21 cellular contexts compared by ENCODE assay signal in the genomic region with DNA sequence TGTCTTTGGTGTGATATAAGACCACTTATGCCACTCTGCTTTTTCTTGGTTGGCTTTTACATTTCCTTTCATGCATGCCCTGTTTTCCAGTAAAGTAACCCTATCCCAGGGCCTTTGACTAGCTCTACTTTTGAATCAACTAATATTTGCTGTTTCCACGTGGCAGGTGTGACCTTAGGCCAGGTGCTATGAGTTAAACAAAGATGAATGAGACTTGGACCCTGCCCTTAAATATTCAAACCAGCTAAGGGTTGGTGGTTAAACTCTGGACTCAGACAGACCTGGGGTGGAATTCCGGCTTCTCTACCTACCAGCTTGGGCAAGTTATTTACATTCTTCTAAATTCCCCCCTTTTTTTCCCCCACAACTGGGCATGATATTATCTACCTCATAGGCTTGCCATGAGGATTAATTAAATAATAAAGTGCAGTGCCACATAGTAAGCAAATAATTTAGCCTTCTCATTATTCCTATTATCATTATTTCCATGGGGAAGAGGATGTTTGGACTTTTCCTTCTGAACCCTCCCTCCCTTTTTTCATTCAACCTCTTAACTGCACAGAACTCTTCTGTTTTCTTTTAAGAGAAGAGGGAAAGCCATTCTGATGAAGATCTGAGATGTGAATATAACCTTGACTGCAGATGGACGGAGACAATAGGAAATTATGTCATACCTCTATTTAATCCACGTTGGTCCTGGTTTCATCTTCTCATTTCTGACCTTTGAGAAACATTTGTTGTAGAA.
DNase-seq lines count a peak whose midpoint lies in the region; ATAC-seq, FAIRE-seq and TF ChIP-seq lines count a peak whose summit lies in the region.
"Had no signal": no experiment of that assay in that cellular context is flagged by ENCODE, and none has a peak within 500 bp of the region (broad histone marks: within the 10 kb centered on the region; RNA-seq: fewer than 3 reads in every experiment).

No MANE protein-coding gene starts in this region.

- TF ChIP-seq POLR2A in HepG2 (IDR thresholded peaks at IDR 0.05; ENCODE audit: insufficient read depth in 1 of 2, low read depth in 2 of 2, low read length in 2 of 2): peak; percentile 23 to 43; a peak in 1 of 4 replicates

- H3K4me3 Mint-ChIP-seq in activated T-cell treated with anti-CD3 and anti-CD28 coated beads, Interleukin-2, amount 50 U/mL, for 24 hours: no peak overlapping the region
- H3K4me3 Mint-ChIP-seq: activated naive CD4-positive, alpha-beta T cell treated with anti-CD3 and anti-CD28 coated beads, Interleukin-2, amount 50 U/mL, for 24 hours; naive thymus-derived CD8-positive, alpha-beta T cell; T-helper 2 cell treated with Interferon-gamma antibody and Interleukin-4, amounts not matched to agents 5 μg/mL and 100 μg/mL, for 36 hours had no signal

- POLR2A ChIA-PET in PC-3 (lab: Charles Lee; ENCODE audit: unreplicated experiment) (no interaction called here), HepG2 (lab: Yijun Ruan, JAX) (interaction anchor here (1.0 to 3.7 kb wide), 14 partner anchors 10 to 382 kb away, joined by 3 to 42 read pairs (median 6); a partner anchor contains a TSS)

- H3K27ac Mint-ChIP-seq in activated T-cell treated with anti-CD3 and anti-CD28 coated beads, Interleukin-2, amount 50 U/mL, for 24 hours: peak overlapping the region; percentile 30

- intact Hi-C loops in PC-3 (cut with micrococcal nuclease): no loop called here
- intact Hi-C loops in HepG2 (cut with micrococcal nuclease; ENCODE audit: unreplicated experiment): loop anchor here (1.0 to 2.0 kb wide), 3 partner anchors 9 to 71 kb away; no protein-coding TSS in a partner anchor

- no peaks in the 10 kb centered on the region for H3K36me3 ChIP-seq in PC-3 (ENCODE audit: low read depth, low read length)
- no peaks in the 10 kb centered on the region for H3K36me3 ChIP-seq in HepG2 (replicated peaks in 1 of 2; ENCODE audit: control insufficient read depth in 1 of 2, insufficient read depth in 2 of 2, low read length in 2 of 2)
- H3K36me3 ChIP-seq: ascending aorta, upper lobe of right lung had no signal

- no peaks in the 10 kb centered on the region for H3F3A ChIP-seq in PC-3 (ENCODE audit: low read length, unreplicated experiment)

- FAIRE-seq in HepG2 (lab: Jason Lieb, UNC): peak; percentile 86
- FAIRE-seq: A204.1 had no signal

- H3K79me2 ChIP-seq in PC-3 (ENCODE audit: low read length) (no peaks in the 10 kb centered on the region), HepG2 (ENCODE audit: insufficient read depth, low read length) (no peaks in the 10 kb centered on the region)

- TF ChIP-seq RAD21 in HepG2 (CRISPR knock-in tag; IDR thresholded peaks at IDR 0.05): no peak; the same call in 1 of the 2 replicates

- H3K27me3 Mint-ChIP-seq in activated T-cell treated with anti-CD3 and anti-CD28 coated beads, Interleukin-2, amount 50 U/mL, for 24 hours: no peaks in the 10 kb centered on the region
- H3K27me3 Mint-ChIP-seq: activated naive CD4-positive, alpha-beta T cell treated with anti-CD3 and anti-CD28 coated beads, Interleukin-2, amount 50 U/mL, for 24 hours had no signal

- BruUV-seq in PC-3 (replicated peaks; lab: Mats Ljungman, UMichigan) (no TSS peak), HepG2 (replicated peaks; lab: Mats Ljungman, UMichigan) (TSS peak; percentile 95)

- H3K9me2 ChIP-seq in PC-3 (replicated peaks; ENCODE audit: low read length): no peaks in the 10 kb centered on the region

- peak; percentile 88 to 99 for TF ChIP-seq EP300 in HepG2 (IDR thresholded peaks at IDR 0.05; ENCODE audit: low read depth in 2 of 2, low read length in 2 of 2)
- TF ChIP-seq EP300 in HepG2 (CRISPR knock-in tag; IDR thresholded peaks at IDR 0.05; ENCODE audit: borderline replicate concordance): peak; percentile 96

- in situ Hi-C loops in HepG2 (cut with HindIII; ENCODE audit: extremely low pct_ligation_motif_present, low pct_unique_long_range_greater_than_20kb): no loop called here

- H3K27me3 ChIP-seq in PC-3 (ENCODE audit: low read length): no peaks in the 10 kb centered on the region
- H3K27me3 ChIP-seq in HepG2 (ENCODE audit: control insufficient read depth in 1 of 2, insufficient read depth in 2 of 2, low read length in 2 of 2): no peaks in the 10 kb centered on the region
- H3K27me3 ChIP-seq: ascending aorta, upper lobe of right lung had no signal

- no peak for DNase-seq in activated T-cell treated with anti-CD3 and anti-CD28 coated beads, Interleukin-2, amount 50 U/mL, for 24 hours
- no peak for DNase-seq in activated T-cell treated with anti-CD3 and anti-CD28 coated beads, Interleukin-2, amount 50 U/mL, for 1 hour
- DNase-seq in PC-3 (no peak), HepG2 (ENCODE audit: low spot score) (peak; percentile 99), T-helper 2 cell (no peak), NCI-H2227 treated with DMSO at 0.1 percent for 48 hours (lab: John Stamatoyannopoulos, UW) (no peak)
- DNase-seq: activated CD4-positive, alpha-beta T cell treated with anti-CD3 and anti-CD28 coated beads, Interleukin-2, amount 50 U/mL, for 1 hour; caudate nucleus; dorsolateral prefrontal cortex; naive thymus-derived CD8-positive, alpha-beta T cell; NCI-H1436; upper lobe of right lung had no signal

- H4K20me1 ChIP-seq in PC-3 (ENCODE audit: low read length): no peaks in the 10 kb centered on the region
- H4K20me1 ChIP-seq in HepG2 (ENCODE audit: insufficient read depth, low read length): no peaks in the 10 kb centered on the region

- no peaks in the 10 kb centered on the region for H3K9me3 ChIP-seq in PC-3 (ENCODE audit: low read length)
- H3K9me3 ChIP-seq in HepG2 (ENCODE audit: low read length): no peaks in the 10 kb centered on the region
- H3K9me3 ChIP-seq: ascending aorta, upper lobe of right lung had no signal

- H3K9ac ChIP-seq in PC-3 (ENCODE audit: low read length) (no peak overlapping the region), HepG2 (ENCODE audit: insufficient read depth, low read depth, low read length) (peak overlapping the region; percentile 82)

- TF ChIP-seq CTCF in PC-3 (conservative IDR thresholded peaks at IDR 0.05; ENCODE audit: low read depth, low read length) (no peak), HepG2 (CRISPR knock-in tag; IDR thresholded peaks at IDR 0.05) (no peak)

- CTCF ChIA-PET in PC-3 (lab: Charles Lee) (no interaction called here), HepG2 (lab: Yijun Ruan, JAX; ENCODE audit: low intra/inter-chr PET ratio, low total read pairs) (interaction anchor here (1.1 to 2.2 kb wide), 2 partner anchors 16 to 143 kb away, joined by 5 to 9 read pairs; a partner anchor contains a TSS)

- H3K27ac ChIP-seq in PC-3 (ENCODE audit: low read length): peak overlapping the region; percentile 18; the same call in 1 of the 2 replicates
- peak overlapping the region; percentile 98 for H3K27ac ChIP-seq in HepG2 (ENCODE audit: extremely low read length, insufficient read depth, low read length)
- H3K27ac ChIP-seq: ascending aorta, dorsolateral prefrontal cortex, upper lobe of right lung, VCaP had no signal

- no peaks in the 10 kb centered on the region for H3K36me3 Mint-ChIP-seq in activated T-cell treated with anti-CD3 and anti-CD28 coated beads, Interleukin-2, amount 50 U/mL, for 24 hours (ENCODE audit: low read depth)
- H3K36me3 Mint-ChIP-seq: activated naive CD4-positive, alpha-beta T cell treated with anti-CD3 and anti-CD28 coated beads, Interleukin-2, amount 50 U/mL, for 24 hours; naive thymus-derived CD8-positive, alpha-beta T cell had no signal

- H3K4me1 Mint-ChIP-seq in activated T-cell treated with anti-CD3 and anti-CD28 coated beads, Interleukin-2, amount 50 U/mL, for 24 hours (ENCODE audit: low read depth): peaks cover 12% of the 10 kb centered on the region

- no peaks in the 10 kb centered on the region for H3K9me3 Mint-ChIP-seq in activated T-cell treated with anti-CD3 and anti-CD28 coated beads, Interleukin-2, amount 50 U/mL, for 24 hours
- H3K9me3 Mint-ChIP-seq: activated naive CD4-positive, alpha-beta T cell treated with anti-CD3 and anti-CD28 coated beads, Interleukin-2, amount 50 U/mL, for 24 hours; naive thymus-derived CD8-positive, alpha-beta T cell had no signal

- WGBS in HepG2 (ENCODE audit: low lambda C conversion rate): 3% methylated on average over 4 of the region's 4 CpGs

- H3K4me3 ChIP-seq in PC-3 (ENCODE audit: low read length): no peak overlapping the region
- no peak overlapping the region; a peak in 1 of 6 replicates for H3K4me3 ChIP-seq in HepG2 (replicated peaks in 1 of 3; ENCODE audit: insufficient read depth in 1 of 3, low read depth in 2 of 3, low read length in 3 of 3)
- H3K4me3 ChIP-seq: ascending aorta, dorsolateral prefrontal cortex, smooth muscle cell, upper lobe of right lung had no signal

- H2AFZ ChIP-seq in PC-3 (ENCODE audit: low read length) (no peak overlapping the region), HepG2 (ENCODE audit: low read length) (no peak overlapping the region)

- peaks cover 17% of the 10 kb centered on the region for H3K4me1 ChIP-seq in PC-3 (ENCODE audit: insufficient read depth, low read length)
- H3K4me1 ChIP-seq in HepG2 (ENCODE audit: insufficient read depth, low read length): peaks cover 77% of the 10 kb centered on the region
- H3K4me1 ChIP-seq: ascending aorta, upper lobe of right lung had no signal

- H3K4me2 ChIP-seq in PC-3 (ENCODE audit: low read length): no peak overlapping the region
- peak overlapping the region; percentile 48 for H3K4me2 ChIP-seq in HepG2 (ENCODE audit: low read depth, low read length)
- H3K4me2 ChIP-seq: smooth muscle cell had no signal

- ATAC-seq in PC-3: no peak
- peak; percentile 97 for ATAC-seq in HepG2
- ATAC-seq in HG03095 (IDR thresholded peaks at IDR 0.05; ENCODE audit: unreplicated experiment): no peak
- no peak for ATAC-seq in activated CD4-positive, CD25-positive, alpha-beta regulatory T cell treated with anti-CD3 and anti-CD28 coated beads, Interleukin-2, amount 50 U/mL, for 24 hours
- ATAC-seq: naive thymus-derived CD8-positive, alpha-beta T cell; SK-N-SH treated with all-trans-retinoic acid at 6 μM for 48 hours had no signal

TF ChIP-seq in HepG2, 621 proteins besides CTCF, POLR2A, EP300 and RAD21 (continues in another document):
- TF ChIP-seq SOX13 (IDR thresholded peaks at IDR 0.05): peak; percentile 85
- TF ChIP-seq SOX13 (CRISPR knock-in tag; conservative IDR thresholded peaks at IDR 0.05 in 1 of 2, IDR thresholded peaks at IDR 0.05 in 1 of 2): peak in 1 of 2 experiments; percentile 95; a peak in 3 of 4 replicates
- no peak for TF ChIP-seq ZNF234 (CRISPR knock-in tag; conservative IDR thresholded peaks at IDR 0.05)
- TF ChIP-seq ZNF850 (CRISPR knock-in tag; conservative IDR thresholded peaks at IDR 0.05): no peak
- 0 out of 2 replicates have a peak, but pooled peaks have one; percentile 26 for TF ChIP-seq ZBTB8A (CRISPR knock-in tag; IDR thresholded peaks at IDR 0.05; ENCODE audit: borderline replicate concordance, low read depth)
- TF ChIP-seq SOX5 (CRISPR knock-in tag; IDR thresholded peaks at IDR 0.05; ENCODE audit: borderline replicate concordance): peak; percentile 96
- peak; percentile 98 for TF ChIP-seq SIX4 (CRISPR knock-in tag; IDR thresholded peaks at IDR 0.05)
- TF ChIP-seq, protein P1, sequence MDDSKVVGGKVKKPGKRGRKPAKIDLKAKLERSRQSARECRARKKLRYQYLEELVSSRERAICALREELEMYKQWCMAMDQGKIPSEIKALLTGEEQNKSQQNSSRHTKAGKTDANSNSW (CRISPR knock-in tag; IDR thresholded peaks at IDR 0.05; ENCODE audit: borderline replicate concordance): no peak
- no peak for TF ChIP-seq ZNF224 (CRISPR knock-in tag; IDR thresholded peaks at IDR 0.05)
